8 cellular contexts compared by ENCODE assay signal in the genomic region with DNA sequence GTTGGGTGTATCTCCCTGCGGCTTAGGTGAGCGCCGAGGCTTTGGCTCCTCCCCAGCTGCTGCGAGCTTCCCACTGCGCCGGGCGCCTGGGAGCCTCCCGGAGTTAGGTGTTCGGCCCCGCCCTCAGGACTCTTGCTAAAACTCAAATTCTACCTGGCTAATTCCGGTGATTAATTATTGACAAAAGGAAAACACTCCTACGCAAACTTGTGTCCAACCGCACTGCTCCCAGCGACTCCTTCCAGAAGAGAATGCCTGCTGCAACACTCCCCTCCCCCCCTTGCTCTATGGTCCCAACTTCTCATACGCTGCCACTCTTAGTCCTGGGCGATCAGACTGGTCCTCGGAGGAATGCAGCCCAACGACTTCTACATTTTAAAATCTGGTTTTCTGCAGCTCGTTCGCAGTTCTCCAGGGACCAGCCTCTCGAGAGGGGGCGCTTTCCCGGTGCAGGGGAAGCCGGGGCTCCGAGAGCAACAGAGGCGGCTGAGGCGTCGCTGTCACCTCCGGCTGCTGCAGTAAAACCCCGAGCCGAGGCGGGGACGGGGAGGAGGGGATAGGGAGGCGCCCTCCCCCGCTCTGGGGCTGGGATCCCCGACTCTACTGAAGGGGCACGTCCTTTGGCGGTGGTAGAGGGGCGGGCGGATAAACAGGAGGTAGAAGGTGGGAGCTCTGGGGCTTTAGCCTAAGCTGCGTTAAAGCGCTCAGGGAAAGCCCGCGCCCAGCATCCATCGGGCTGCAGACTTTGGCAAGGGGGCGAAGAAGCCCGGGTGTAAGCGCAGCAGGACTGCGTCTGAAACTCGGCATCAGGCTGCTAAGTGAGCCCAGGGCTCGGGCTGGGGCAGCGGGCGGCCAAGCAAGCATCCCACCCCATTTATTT. TPM values are rescaled to one million over a fixed set of nuclear protein-coding genes. Genes with fewer than 3 reads are reported as not detected.
DNase-seq lines count a peak whose midpoint lies in the region; ATAC-seq, FAIRE-seq and TF ChIP-seq lines count a peak whose summit lies in the region.

TSS of gene SPTSSB (minus strand) at position 77 of the 880 bp plus-strand sequence. CDS start 25,194 bp downstream, outside the sequence.

- peaks cover 14% of the 10 kb centered on the region for H3K27me3 Mint-ChIP-seq in GM23338 (ENCODE audit: insufficient read depth, low read depth, poor library complexity)

- peaks cover 49% of the 10 kb centered on the region for H3K4me1 ChIP-seq in GM23338 (ENCODE audit: insufficient read depth)
- peaks cover 18 to 21% of the 10 kb centered on the region in 2 donors for H3K4me1 ChIP-seq in left lung

- peak within 1 kb of the TSS; percentile 95 for H3K27ac Mint-ChIP-seq in GM23338

- peaks cover 21% of the 10 kb centered on the region for H3K79me2 ChIP-seq in GM23338 (replicated peaks; ENCODE audit: insufficient read depth)

- intact Hi-C loops in left lung (cut with DNase I), result no loop called here

- no peaks in the 10 kb centered on the region for H3K9me3 ChIP-seq in left lung

- H3K4me2 ChIP-seq in GM23338, result peak within 1 kb of the TSS; percentile 74

- peak; percentile 52 to 56 for TF ChIP-seq CTCF in GM23338 (conservative IDR thresholded peaks at IDR 0.05; ENCODE audit: low read depth in 2 of 2)
- no peak for TF ChIP-seq CTCF in left lung (IDR thresholded peaks at IDR 0.05)

- peaks cover 9% of the 10 kb centered on the region; the same call in 1 of the 2 replicates for H3K27me3 ChIP-seq in GM23338 (ENCODE audit: insufficient read depth)
- H3K27me3 ChIP-seq in left lung, result peaks cover 41 to 66% of the 10 kb centered on the region in 2 donors

- peaks cover 58% of the 10 kb centered on the region for H3K4me1 Mint-ChIP-seq in GM23338

- H3K27ac ChIP-seq in GM23338 (ENCODE audit: low read depth), result peak within 1 kb of the TSS; percentile 92
- H3K27ac ChIP-seq in cingulate gyrus (ENCODE audit: low read depth, low read length), result peak within 1 kb of the TSS; percentile 29
- no peak within 1 kb of the TSS for H3K27ac ChIP-seq in left lung

- FAIRE-seq in RCC 7860 (lab: Jason Lieb, UNC), result no peak

- H3K4me3 ChIP-seq in GM23338, result peak within 1 kb of the TSS; percentile 53
- peak within 1 kb of the TSS; percentile 26 to 31 for H3K4me3 ChIP-seq in left lung

- peak within 1 kb of the TSS; percentile 52 for H2AFZ ChIP-seq in GM23338

- H3K36me3 ChIP-seq in GM23338 (ENCODE audit: insufficient read depth) (no peaks in the 10 kb centered on the region), left lung (no peaks in the 10 kb centered on the region)

- H4K20me1 ChIP-seq in GM23338 (replicated peaks; ENCODE audit: insufficient read depth), result no peaks in the 10 kb centered on the region

- H3K36me3 Mint-ChIP-seq in GM23338 (ENCODE audit: low read depth), result peaks cover 12% of the 10 kb centered on the region

- no peaks in the 10 kb centered on the region for H3K9me2 ChIP-seq in GM23338 (ENCODE audit: insufficient read depth)

- DNase-seq in ELF-1 (ENCODE audit: low read depth, low spot score) (peak; percentile 85), GM23338 (ENCODE audit: low spot score) (peak; percentile 91), NCI-H1092 (lab: John Stamatoyannopoulos, UW) (peak; percentile 51), left lung (peak; percentile 54 to 82), RCC 7860 (ENCODE audit: low spot score) (no peak)
- DNase-seq in activated CD4-positive, alpha-beta T cell treated with anti-CD3 and anti-CD28 coated beads for 1 hour, result peak; percentile 26
- peak; percentile 57 for DNase-seq in stimulated activated CD4-positive, alpha-beta T cell treated with anti-CD3 and anti-CD28 coated beads, Interleukin-4, amount 100 ng/mL, for 1 hour

- peak within 1 kb of the TSS; percentile 91 for H3K4me3 Mint-ChIP-seq in GM23338

- H3F3A ChIP-seq in GM23338 (replicated peaks; ENCODE audit: low read depth), result peaks cover 4% of the 10 kb centered on the region; the same call in 1 of the 2 replicates

- H3K9me3 Mint-ChIP-seq in GM23338, result no peaks in the 10 kb centered on the region

- ATAC-seq in GM23338 (peak; percentile 71), left lung (peak; percentile 92)

TF ChIP-seq in GM23338, 12 proteins besides CTCF, POLR2A, EP300 and RAD21:
- no peak for TF ChIP-seq EZH2phosphoT487 (IDR thresholded peaks at IDR 0.05; ENCODE audit: unreplicated experiment)
- no peak for TF ChIP-seq JUNB (IDR thresholded peaks at IDR 0.05; ENCODE audit: unreplicated experiment)
- TF ChIP-seq ETS1 (IDR thresholded peaks at IDR 0.05), result peak; percentile 45; the same call in 1 of the 2 replicates
- no peak for TF ChIP-seq EZH2 (IDR thresholded peaks at IDR 0.05; ENCODE audit: low read depth, unreplicated experiment)
- TF ChIP-seq POLR2AphosphoS5 (IDR thresholded peaks at IDR 0.05; ENCODE audit: low read depth), result peak; percentile 72
- TF ChIP-seq ZNF331 (CRISPR knock-in tag; IDR thresholded peaks at IDR 0.05; ENCODE audit: low read depth), result no peak
- no peak for TF ChIP-seq ZNF462 (CRISPR knock-in tag; IDR thresholded peaks at IDR 0.05)

RNA-seq across cellular contexts. Expression of gene SPTSSB, which starts in this region (rescaled TPM):
- 33.0 and 33.5 TPM in 2 replicates for total RNA-seq in GM23338 (2014; rRNA removed; shearing (Covaris generic))
- polyA plus RNA-seq in GM23338 (2016; fragmentation: Nextera tagmentation; extraction: Ambion mirVana), result 20.8 and 23.5 TPM in 2 replicates
- not detected for total RNA-seq in left lung

Comparison
In these comparisons a context has a peak if more than half of its experiments do, and no peak if none do; other contexts are left out.
1. RNA of gene SPTSSB (total RNA-seq): 33.0 to 33.5 TPM in GM23338; not detected in left lung; every median in the first group is over 10 times any median in the second.
2. Peak in DNase-seq, ATAC-seq and H3K4me3 ChIP-seq in left lung; RNA of the gene not detected or under 1 TPM.
3. H3K27ac ChIP-seq: peak in GM23338 (single experiment) and cingulate gyrus (single experiment); none in left lung (0 of 2).
4. CTCF ChIP-seq: peak in GM23338 (2 of 2); none in left lung (0 of 2).